ENCODE assay signal across 33 cellular contexts in genomic region chr12:94781835-94782234, GRCh38.
"Had no signal": no experiment of that assay in that cellular context is flagged by ENCODE, and none has a peak within 500 bp of the region (broad histone marks: within the 10 kb centered on the region; RNA-seq: fewer than 3 reads in every experiment).

No MANE protein-coding gene starts in this region.

- H3K27me3 ChIP-seq: ovary, spleen, testis, tibial artery, transverse colon, upper lobe of right lung, uterus had no signal

- H3K27ac Mint-ChIP-seq: naive thymus-derived CD8-positive, alpha-beta T cell; natural killer cell treated with Interleukin-12 subunit alpha and Interleukin-12 subunit beta and Interleukin-15 and Interleukin-18, amount 100 ng/mL, for 72 hours; nephron progenitor cell; progenitor cell of endocrine pancreas; stimulated activated memory B cell treated with anti-CD40 and anti-IgM and Interleukin-4, amounts not matched to agents 10 μg/mL and 1 μg/mL and 100 μg/mL, for 72 hours; stimulated activated naive CD8-positive, alpha-beta T cell treated with anti-CD3 and anti-CD28 coated beads, Interleukin-15, amount 100 ng/mL, for 72 hours; type B pancreatic cell had no signal

- DNase-seq: naive thymus-derived CD8-positive, alpha-beta T cell; nephron progenitor cell; nucleus accumbens; ovary; posterior cingulate gyrus; psoas muscle; right cardiac atrium; spleen; stimulated activated CD4-positive, alpha-beta T cell treated with anti-CD3 and anti-CD28 coated beads, Interleukin-12 subunit alpha, Interleukin-12 subunit beta, amount 100 ng/mL, for 4 hours; stimulated activated CD4-positive, alpha-beta T cell treated with anti-CD3 and anti-CD28 coated beads, Interleukin-1b, Interleukin-23, amount 100 ng/mL, for 48 hours; stimulated activated CD4-positive, alpha-beta T cell treated with anti-CD3 and anti-CD28 coated beads, Interleukin-4, amount 100 ng/mL, for 1 hour; stimulated activated CD4-positive, alpha-beta T cell treated with anti-CD3 and anti-CD28 coated beads, Interleukin-4, amount 100 ng/mL, for 4 hours; stimulated activated CD8-positive, alpha-beta memory T cell treated with anti-CD3 and anti-CD28 coated beads, Interleukin-4, amount 100 ng/mL, for 48 hours; stimulated activated naive CD4-positive, alpha-beta T cell; stimulated activated naive CD8-positive, alpha-beta T cell treated with anti-CD3 and anti-CD28 coated beads, Interleukin-15, amount 100 ng/mL, for 72 hours; stimulated activated naive CD8-positive, alpha-beta T cell treated with anti-CD3 and anti-CD28 coated beads, Interleukin-15, Interleukin-2, amounts not matched to agents 100 U/mL and 50 U/mL, for 24 hours; substantia nigra; testis; tibial artery; transverse colon; upper lobe of right lung; uterus had no signal

- H2AFZ ChIP-seq: parathyroid adenoma had no signal

- H3K36me3 Mint-ChIP-seq: naive thymus-derived CD8-positive, alpha-beta T cell; type B pancreatic cell had no signal

- H3K9me3 ChIP-seq: neutrophil, ovary, psoas muscle, suprapubic skin, testis, tibial artery, transverse colon, upper lobe of right lung, uterus had no signal

- ATAC-seq: naive thymus-derived CD8-positive, alpha-beta T cell; natural killer cell treated with Interleukin-12 subunit alpha and Interleukin-12 subunit beta and Interleukin-15 and Interleukin-18, amount 100 ng/mL, for 72 hours; psoas muscle; right cardiac atrium; sciatic nerve; stimulated activated memory B cell treated with anti-CD40 and anti-IgM and Interleukin-4, amounts not matched to agents 10 μg/mL and 1 μg/mL and 100 μg/mL, for 72 hours; stimulated activated naive CD8-positive, alpha-beta T cell treated with anti-CD3 and anti-CD28 coated beads, Interleukin-15, amount 100 ng/mL, for 72 hours; stimulated activated naive CD8-positive, alpha-beta T cell treated with anti-CD3 and anti-CD28 coated beads, Interleukin-15, Interleukin-2, amounts not matched to agents 100 U/mL and 50 U/mL, for 24 hours; upper lobe of right lung had no signal

- H3K9ac ChIP-seq: parathyroid adenoma had no signal

- H3K27me3 Mint-ChIP-seq: progenitor cell of endocrine pancreas; stimulated activated memory B cell treated with anti-CD40 and anti-IgM and Interleukin-4, amounts not matched to agents 10 μg/mL and 1 μg/mL and 100 μg/mL, for 72 hours had no signal

- H3K36me3 ChIP-seq: neutrophil, ovary, spleen, suprapubic skin, tibial artery, transverse colon, upper lobe of right lung, uterus had no signal

- H3K4me1 Mint-ChIP-seq: neural crest cell; stimulated activated naive CD8-positive, alpha-beta T cell treated with anti-CD3 and anti-CD28 coated beads, Interleukin-15, amount 100 ng/mL, for 72 hours had no signal

- H3K4me3 Mint-ChIP-seq: naive thymus-derived CD8-positive, alpha-beta T cell; natural killer cell treated with Interleukin-12 subunit alpha and Interleukin-12 subunit beta and Interleukin-15 and Interleukin-18, amount 100 ng/mL, for 72 hours; nephron progenitor cell; neural crest cell; stimulated activated memory B cell treated with anti-CD40 and anti-IgM and Interleukin-4, amounts not matched to agents 10 μg/mL and 1 μg/mL and 100 μg/mL, for 72 hours; stimulated activated naive CD8-positive, alpha-beta T cell treated with anti-CD3 and anti-CD28 coated beads, Interleukin-15, amount 100 ng/mL, for 72 hours; type B pancreatic cell had no signal

- H3K4me2 ChIP-seq: smooth muscle cell had no signal

- H3K27ac ChIP-seq: neutrophil, ovary, parathyroid adenoma, psoas muscle, skin epidermis, spleen, suprapubic skin, testis, tibial artery, transverse colon, upper lobe of right lung, uterus had no signal

- H3K9me3 Mint-ChIP-seq: natural killer cell treated with Interleukin-12 subunit alpha and Interleukin-12 subunit beta and Interleukin-15 and Interleukin-18, amount 100 ng/mL, for 72 hours; neural crest cell; type B pancreatic cell had no signal

- H3K4me3 ChIP-seq: ovary, psoas muscle, skin epidermis, smooth muscle cell, spleen, suprapubic skin, testis, tibial artery, transverse colon, upper lobe of right lung, uterus had no signal

- H3K4me1 ChIP-seq: psoas muscle, testis, tibial artery, transverse colon, upper lobe of right lung, uterus had no signal
